In the genomic region with DNA sequence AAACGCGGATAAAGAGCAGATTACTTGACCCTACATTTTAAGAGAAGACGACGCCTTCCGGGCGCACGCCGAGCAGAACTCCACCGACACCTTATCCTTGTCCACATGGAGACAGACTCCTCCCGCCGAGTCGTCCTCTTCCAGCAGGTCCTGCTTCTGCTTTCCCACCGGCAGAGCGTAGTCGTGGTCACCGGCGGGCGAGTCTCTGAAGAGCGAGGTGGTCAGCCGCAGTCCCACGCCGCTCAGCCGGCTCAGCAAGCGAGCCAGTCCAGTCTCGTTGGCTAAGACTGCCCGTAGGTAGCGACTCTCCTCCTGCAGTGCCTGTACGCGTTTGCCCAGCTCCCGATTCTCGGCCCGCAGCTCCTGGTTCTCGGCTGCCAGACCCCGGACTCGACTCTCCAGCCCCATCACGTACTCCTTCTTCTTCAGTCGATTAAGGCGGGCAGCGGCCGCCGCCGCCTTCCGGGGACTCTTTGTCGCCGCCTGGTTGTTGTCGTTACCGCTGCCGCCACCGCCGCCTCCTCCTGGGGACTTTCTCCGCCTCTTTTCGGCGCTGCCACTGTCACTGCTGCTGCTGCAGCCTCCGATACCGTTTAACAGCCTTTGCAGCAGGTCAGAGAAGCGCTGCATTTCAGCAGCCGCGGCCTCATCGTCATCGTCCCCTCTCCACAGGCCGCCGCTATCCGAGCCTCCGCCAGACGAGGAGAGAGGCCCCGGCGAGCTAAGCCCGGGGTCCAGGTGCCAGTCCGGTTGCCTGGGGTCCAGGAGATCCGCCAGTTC, we compare ENCODE assay signal across 8 cellular contexts. TPM values are rescaled to one million over a fixed set of nuclear protein-coding genes. Genes with fewer than 3 reads are reported as not detected.
DNase-seq lines count a peak whose midpoint lies in the region; ATAC-seq and TF ChIP-seq lines count a peak whose summit lies in the region.

No MANE protein-coding gene starts in this region.

- H3K9me3 ChIP-seq in mucosa of stomach (ENCODE audit: control insufficient read depth, low read length) = no peaks in the 10 kb centered on the region

- DNase-seq in COR-L47 (lab: John Stamatoyannopoulos, UW) (peak; percentile 77), NOMO-1 (lab: John Stamatoyannopoulos, UW; ENCODE audit: unreplicated experiment in 2 of 2) (peak; percentile 76 to 85), activated T-cell treated with anti-CD3 and anti-CD28 coated beads for 1 hour (ENCODE audit: low read depth) (peak; percentile 82), epithelial cell of proximal tubule (ENCODE audit: low read depth) (no peak)
- peak; percentile 73 for DNase-seq in stimulated activated CD8-positive, alpha-beta memory T cell treated with anti-CD3 and anti-CD28 coated beads, Interleukin-7, amount 100 ng/mL, for 24 hours (ENCODE audit: low read depth)

- peak overlapping the region; percentile 99 for H3K9ac ChIP-seq in mucosa of stomach (ENCODE audit: low read length)

- peak; percentile 34 for TF ChIP-seq CTCF in epithelial cell of proximal tubule (conservative IDR thresholded peaks at IDR 0.05; ENCODE audit: low read depth, low read length)

- peak overlapping the region; percentile 90 for H3K4me3 ChIP-seq in epithelial cell of proximal tubule (ENCODE audit: low read depth, low read length)
- peak overlapping the region; percentile 79 for H3K4me3 ChIP-seq in mucosa of stomach (ENCODE audit: low read length)

- ATAC-seq in GM19397 (IDR thresholded peaks at IDR 0.05; ENCODE audit: unreplicated experiment) (peak; percentile 67), HG03521 (IDR thresholded peaks at IDR 0.05; ENCODE audit: unreplicated experiment) (peak; percentile 72)

- H3K36me3 ChIP-seq in mucosa of stomach (ENCODE audit: control insufficient read depth, insufficient read depth, low read length) = no peaks in the 10 kb centered on the region

- H3K4me1 ChIP-seq in mucosa of stomach (ENCODE audit: control insufficient read depth, insufficient read depth, low read length) = peaks cover 4% of the 10 kb centered on the region

- H3K27me3 ChIP-seq in mucosa of stomach (ENCODE audit: control insufficient read depth, insufficient read depth, low read length) = no peaks in the 10 kb centered on the region

RNA-seq across cellular contexts. Expression of a gene that starts 1.0 kb away (rescaled TPM):
- 20.6 and 24.7 TPM in 2 replicates for total RNA-seq in epithelial cell of proximal tubule

RNA-seq across cellular contexts. Expression of a gene that starts 16.2 kb away (rescaled TPM):
- 24.3 and 24.6 TPM in 2 replicates for total RNA-seq in epithelial cell of proximal tubule

RNA-seq across cellular contexts. Expression of a gene that starts 22.0 kb away (rescaled TPM):
- 0.51 TPM in 1 of 2 replicates, not detected in the other for total RNA-seq in epithelial cell of proximal tubule

RNA-seq across cellular contexts. Expression of a gene that starts 35.6 kb away (rescaled TPM):
- 68.8 and 86.8 TPM in 2 replicates for total RNA-seq in epithelial cell of proximal tubule

RNA-seq across cellular contexts. Expression of a gene that starts 36.8 kb away (rescaled TPM):
- total RNA-seq in epithelial cell of proximal tubule = 0.17 and 0.58 TPM in 2 replicates
